Comparison of ENCODE assay signal across 2 cellular contexts in genomic region chr1:167882376-167882775, GRCh38.
TF ChIP-seq lines count a peak whose summit lies in the region.

No MANE protein-coding gene starts in this region.

TF ChIP-seq in IMR-90, 13 proteins besides CTCF, POLR2A, EP300 and RAD21:
- TF ChIP-seq FOS (IDR thresholded peaks at IDR 0.05; ENCODE audit: low read depth, low read length) (no peak), ELK1 (IDR thresholded peaks at IDR 0.05; ENCODE audit: borderline replicate concordance, low read depth, low read length) (no peak), NFE2L2 (IDR thresholded peaks at IDR 0.05; ENCODE audit: low read depth, low read length) (no peak), BHLHE40 (IDR thresholded peaks at IDR 0.05; ENCODE audit: low read depth, low read length) (no peak), USF2 (IDR thresholded peaks at IDR 0.05; ENCODE audit: low read depth, low read length) (no peak), SMC3 (IDR thresholded peaks at IDR 0.05; ENCODE audit: low read depth, low read length) (no peak), MXI1 (IDR thresholded peaks at IDR 0.05; ENCODE audit: borderline replicate concordance, low read depth, low read length) (no peak), CHD1 (IDR thresholded peaks at IDR 0.05; ENCODE audit: low read depth, low read length) (no peak), MAZ (IDR thresholded peaks at IDR 0.05; ENCODE audit: borderline replicate concordance, low read depth, low read length) (no peak), MAFK (IDR thresholded peaks at IDR 0.05; ENCODE audit: low read depth, low read length) (no peak), CEBPB (IDR thresholded peaks at IDR 0.05; ENCODE audit: low read depth, low read length) (no peak), RCOR1 (IDR thresholded peaks at IDR 0.05; ENCODE audit: insufficient replicate concordance, low read length) (no peak), RFX5 (IDR thresholded peaks at IDR 0.05; ENCODE audit: low read depth, low read length) (no peak)

TF ChIP-seq in K562, 482 proteins besides CTCF, POLR2A, EP300 and RAD21:
- TF ChIP-seq ARHGAP35 (IDR thresholded peaks at IDR 0.05; ENCODE audit: partially characterized antibody) (no peak), SPI1 (IDR thresholded peaks at IDR 0.05; ENCODE audit: borderline replicate concordance, low read depth, low read length) (peak; percentile 60; the same call in 1 of the 2 replicates)
TF ChIP-seq in K562: peak in this region for 1.
